Comparison of ENCODE assay signal across 12 cellular contexts in the genomic region with DNA sequence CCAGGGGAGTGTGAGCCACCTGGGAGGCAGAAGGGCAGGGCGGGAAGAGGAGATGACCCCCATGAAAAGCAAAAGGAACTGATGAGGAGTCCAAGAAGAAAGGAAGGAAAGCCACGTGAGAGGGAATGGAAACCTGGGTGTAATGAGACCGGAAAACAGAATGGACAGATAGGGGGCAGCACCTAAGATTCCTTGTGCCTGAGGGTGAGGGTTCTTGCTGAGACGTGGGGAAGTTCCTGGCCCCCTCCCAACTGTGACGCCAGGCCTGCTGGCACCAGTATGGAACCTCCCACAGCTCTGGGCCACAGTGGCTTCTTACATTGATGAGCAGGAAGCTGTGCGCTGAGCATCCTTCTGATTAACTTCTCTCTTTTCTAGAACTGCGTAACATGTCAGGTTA. TPM values are rescaled to one million over a fixed set of nuclear protein-coding genes. Genes with fewer than 3 reads are reported as not detected.
DNase-seq lines count a peak whose midpoint lies in the region; ATAC-seq and TF ChIP-seq lines count a peak whose summit lies in the region.
"Had no signal": no experiment of that assay in that cellular context is flagged by ENCODE, and none has a peak within 500 bp of the region (broad histone marks: within the 10 kb centered on the region; RNA-seq: fewer than 3 reads in every experiment).

No MANE protein-coding gene starts in this region.

- H4K20me1 ChIP-seq in OCI-LY7 (ENCODE audit: insufficient read depth, low read length) = no peaks in the 10 kb centered on the region
- peaks cover 16% of the 10 kb centered on the region for H4K20me1 ChIP-seq in osteoblast (ENCODE audit: insufficient read depth, low read length)

- intact Hi-C loops in OCI-LY7 (cut with micrococcal nuclease; ENCODE audit: unreplicated experiment) = no loop called here

- no peaks in the 10 kb centered on the region for H3K27me3 ChIP-seq in osteoblast (ENCODE audit: insufficient read depth, low read length)
- H3K27me3 ChIP-seq: SJSA1 had no signal

- in situ Hi-C loops in G401 (cut with HindIII; ENCODE audit: low sequenced_read_pairs) = no loop called here

- no peak overlapping the region for H3K4me2 ChIP-seq in OCI-LY7 (ENCODE audit: low read length)
- H3K4me2 ChIP-seq in osteoblast (ENCODE audit: insufficient read depth, low read length) = no peak overlapping the region

- H3K4me3 ChIP-seq in OCI-LY7 (ENCODE audit: low read depth, low read length, poor library complexity, severe bottlenecking) (no peak overlapping the region), epithelial cell of proximal tubule (ENCODE audit: low read depth, low read length) (no peak overlapping the region), osteoblast (ENCODE audit: insufficient read depth, low read length) (no peak overlapping the region)
- H3K4me3 ChIP-seq: GM12878, SJSA1 had no signal

- CTCF ChIA-PET in OCI-LY7 (lab: Charles Lee; ENCODE audit: unreplicated experiment) = no interaction called here

- H3K36me3 ChIP-seq in OCI-LY7 (ENCODE audit: insufficient read depth, low read length) = no peaks in the 10 kb centered on the region
- H3K36me3 ChIP-seq in osteoblast (ENCODE audit: insufficient read depth, low read length) = peaks cover 7% of the 10 kb centered on the region

- ATAC-seq in HG03045 (IDR thresholded peaks at IDR 0.05; ENCODE audit: unreplicated experiment) (no peak), GM19397 (IDR thresholded peaks at IDR 0.05; ENCODE audit: unreplicated experiment) (no peak)
- ATAC-seq: GM12878 had no signal

- TF ChIP-seq CTCF in OCI-LY7 (conservative IDR thresholded peaks at IDR 0.05; ENCODE audit: low read length) (peak; percentile 37; the same call in 1 of the 2 replicates), epithelial cell of proximal tubule (conservative IDR thresholded peaks at IDR 0.05; ENCODE audit: low read depth, low read length) (peak; percentile 38), osteoblast (IDR thresholded peaks at IDR 0.05; ENCODE audit: extremely low read depth, low read depth, low read length) (peak; percentile 34)

- DNase-seq in G401 (ENCODE audit: low spot score) (peak; percentile 79), OCI-LY7 (ENCODE audit: low spot score) (no peak), epithelial cell of proximal tubule (ENCODE audit: low read depth) (no peak), osteoblast (ENCODE audit: insufficient read length, low spot score, missing footprints) (no peak), amniotic stem cell (lab: John Stamatoyannopoulos, UW) (no peak)
- DNase-seq in activated T-cell treated with anti-CD3 and anti-CD28 coated beads, Interleukin-2, amount 50 U/mL, for 48 hours = no peak
- DNase-seq: activated gamma-delta T cell, NCI-H1105 treated with DMSO at 0.1 percent for 48 hours had no signal

- H3K4me1 ChIP-seq in OCI-LY7 (ENCODE audit: insufficient read depth, low read length, poor library complexity, severe bottlenecking) (no peaks in the 10 kb centered on the region), osteoblast (ENCODE audit: insufficient read depth, low read length) (peaks cover 12% of the 10 kb centered on the region)
- H3K4me1 ChIP-seq: SJSA1 had no signal

- H3K79me2 ChIP-seq in OCI-LY7 (ENCODE audit: insufficient read depth, low read depth, low read length) (no peaks in the 10 kb centered on the region), osteoblast (ENCODE audit: insufficient read depth, low read length) (peaks cover under 1% of the 10 kb centered on the region)

- H3K9me2 ChIP-seq in OCI-LY7 (ENCODE audit: insufficient read depth, low read length) = no peaks in the 10 kb centered on the region

- BruUV-seq in OCI-LY7 (replicated peaks; lab: Mats Ljungman, UMichigan) = no TSS peak

- H3K9me3 ChIP-seq in OCI-LY7 (ENCODE audit: low read length) (no peaks in the 10 kb centered on the region), osteoblast (ENCODE audit: low read depth, low read length) (no peaks in the 10 kb centered on the region)
- H3K9me3 ChIP-seq: SJSA1 had no signal

- POLR2A ChIA-PET in OCI-LY7 (lab: Charles Lee) = no interaction called here

- H3K27ac ChIP-seq in OCI-LY7 (ENCODE audit: low read depth, low read length, poor library complexity, severe bottlenecking) (no peak overlapping the region), osteoblast (ENCODE audit: low read depth, low read length) (no peak overlapping the region)
- H3K27ac ChIP-seq: SJSA1 had no signal

- H2AFZ ChIP-seq in OCI-LY7 (ENCODE audit: low read length) (no peak overlapping the region), osteoblast (ENCODE audit: low read length) (no peak overlapping the region)

RNA-seq across cellular contexts. Expression of gene TTC7B, which starts 30.8 kb away (rescaled TPM):
- 30.3 and 32.5 TPM in 2 replicates for total RNA-seq in G401 (2014; rRNA removed; shearing (Covaris generic))
- 0.05 and 0.19 TPM in 2 replicates for total RNA-seq in OCI-LY7 (2014; rRNA removed; shearing (Covaris generic))
- total RNA-seq in OCI-LY7 (2022) (0.51 and 0.83 TPM in 2 replicates), epithelial cell of proximal tubule (43.6 and 82.6 TPM in 2 replicates), osteoblast (14.5 and 24.2 TPM in 2 replicates)
